27 cellular contexts compared by ENCODE assay signal in genomic region chrX:154434394-154435168, GRCh38.
"Had no signal": no experiment of that assay in that cellular context is flagged by ENCODE, and none has a peak within 500 bp of the region (broad histone marks: within the 10 kb centered on the region; RNA-seq: fewer than 3 reads in every experiment).

No MANE protein-coding gene starts in this region.

- H3K9me3 ChIP-seq: gastrocnemius medialis, neutrophil, testis, tibial artery had no signal

- H3K4me3 ChIP-seq: dorsolateral prefrontal cortex, gastrocnemius medialis, lung, smooth muscle cell, testis, tibial artery had no signal

- H3K4me2 ChIP-seq: smooth muscle cell had no signal

- H3K9me3 Mint-ChIP-seq: memory B cell; natural killer cell; stimulated activated memory B cell treated with anti-CD40 and anti-IgM and Interleukin-4, amounts not matched to agents 10 μg/mL and 1 μg/mL and 100 μg/mL, for 72 hours; type B pancreatic cell had no signal

- ATAC-seq: esophagus mucosa; gastrocnemius medialis; left lobe of liver; natural killer cell; sciatic nerve; stimulated activated memory B cell treated with anti-CD40 and anti-IgM and Interleukin-4, amounts not matched to agents 10 μg/mL and 1 μg/mL and 100 μg/mL, for 72 hours; stimulated activated naive CD8-positive, alpha-beta T cell treated with anti-CD3 and anti-CD28 coated beads, Interleukin-15, Interleukin-2, amounts not matched to agents 100 U/mL and 50 U/mL, for 24 hours had no signal

- H3K4me1 ChIP-seq: testis had no signal

- FAIRE-seq: colon, kidney had no signal

- H3K27ac Mint-ChIP-seq: endodermal cell, natural killer cell, progenitor cell of endocrine pancreas, type B pancreatic cell had no signal

- H3K36me3 Mint-ChIP-seq: memory B cell, natural killer cell had no signal

- H3K4me3 Mint-ChIP-seq: endodermal cell; memory B cell; natural killer cell; stimulated activated memory B cell treated with anti-CD40 and anti-IgM and Interleukin-4, amounts not matched to agents 10 μg/mL and 1 μg/mL and 100 μg/mL, for 72 hours; type B pancreatic cell had no signal

- H3K27me3 Mint-ChIP-seq: memory B cell; progenitor cell of endocrine pancreas; stimulated activated memory B cell treated with anti-CD40 and anti-IgM and Interleukin-4, amounts not matched to agents 10 μg/mL and 1 μg/mL and 100 μg/mL, for 72 hours; type B pancreatic cell had no signal

- H3K27ac ChIP-seq: epithelial cell of prostate, gastrocnemius medialis, parathyroid adenoma, testis, tibial artery had no signal

- DNase-seq: dorsolateral prefrontal cortex; effector CD4-positive, alpha-beta T cell; endodermal cell; foreskin fibroblast; gastrocnemius medialis; head of caudate nucleus; kidney; natural killer cell; stimulated activated CD4-positive, alpha-beta T cell treated with anti-CD3 and anti-CD28 coated beads, Interleukin-2, amount 100 ng/mL, for 24 hours; stimulated activated CD4-positive, alpha-beta T cell treated with anti-CD3 and anti-CD28 coated beads, Interleukin-4, amount 100 ng/mL, for 24 hours; stimulated activated naive CD8-positive, alpha-beta T cell treated with anti-CD3 and anti-CD28 coated beads, Interleukin-15, Interleukin-2, amounts not matched to agents 100 U/mL and 50 U/mL, for 24 hours; substantia nigra; testis; tibial artery had no signal

- H3K4me1 Mint-ChIP-seq: endodermal cell had no signal
